22 cellular contexts compared by ENCODE assay signal in the genomic region with DNA sequence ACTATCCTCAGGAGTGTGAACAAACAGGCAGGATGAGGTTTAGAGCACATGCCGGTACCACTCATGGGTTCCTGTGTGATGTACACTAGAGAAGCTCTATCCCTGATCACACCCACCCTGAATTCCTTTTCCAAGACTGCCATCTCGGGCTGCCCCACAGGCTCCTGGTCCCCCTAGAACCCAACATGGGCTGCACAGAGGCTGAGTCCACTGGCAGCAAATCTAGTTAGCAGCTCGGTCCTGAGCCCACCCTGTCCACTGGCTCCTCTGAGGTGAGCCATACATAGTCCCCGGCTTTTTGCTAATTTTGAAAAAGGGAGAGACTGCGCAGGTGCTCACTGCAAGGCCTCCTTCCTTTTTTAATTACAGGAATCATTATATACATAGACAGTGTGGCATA.
"Had no signal": no experiment of that assay in that cellular context is flagged by ENCODE, and none has a peak within 500 bp of the region (broad histone marks: within the 10 kb centered on the region; RNA-seq: fewer than 3 reads in every experiment).

No MANE protein-coding gene starts in this region.

- H3K9me3 ChIP-seq: esophagus squamous epithelium, heart right ventricle, right lobe of liver, stomach, testis, tibial artery, upper lobe of left lung had no signal

- H3K27ac ChIP-seq: esophagus squamous epithelium, heart right ventricle, parathyroid adenoma, right lobe of liver, stomach, testis, tibial artery, upper lobe of left lung had no signal

- H3K27me3 ChIP-seq: right lobe of liver, testis, upper lobe of left lung had no signal

- H3K4me1 ChIP-seq: heart right ventricle, parathyroid adenoma, right lobe of liver, stomach, testis, tibial artery, upper lobe of left lung had no signal

- ATAC-seq: heart right ventricle, natural killer cell, right lobe of liver had no signal

- FAIRE-seq: colon, endothelial cell of umbilical vein, islet of Langerhans, urothelium cell line had no signal

- DNase-seq: effector memory CD4-positive, alpha-beta T cell; esophagus squamous epithelium; foreskin melanocyte; glutamatergic neuron; heart right ventricle; hippocampal formation; kidney glomerular epithelial cell; natural killer cell; right lobe of liver; stimulated activated CD4-positive, alpha-beta T cell treated with anti-CD3 and anti-CD28 coated beads, Interleukin-4, amount 100 ng/mL, for 24 hours; stimulated activated naive CD4-positive, alpha-beta T cell treated with Interleukin-2 at 50 U/mL for 16 hours; stomach; upper lobe of left lung had no signal

- H3K4me3 ChIP-seq: esophagus squamous epithelium, heart right ventricle, lung, right lobe of liver, smooth muscle cell, stomach, testis, tibial artery, upper lobe of left lung had no signal

- H3K36me3 ChIP-seq: esophagus squamous epithelium, heart right ventricle, right lobe of liver, stomach, tibial artery, upper lobe of left lung had no signal
